ENCODE assay signal across 8 cellular contexts in genomic region chr9:136095495-136096058, GRCh38. TPM values are rescaled to one million over a fixed set of nuclear protein-coding genes. Genes with fewer than 3 reads are reported as not detected.
DNase-seq lines count a peak whose midpoint lies in the region; ATAC-seq and TF ChIP-seq lines count a peak whose summit lies in the region.

No MANE protein-coding gene starts in this region.

- peaks cover 5% of the 10 kb centered on the region for H3K27me3 Mint-ChIP-seq in activated CD4-positive, alpha-beta T cell treated with anti-CD3 and anti-CD28 coated beads for 36 hours
- H3K27me3 Mint-ChIP-seq in activated T-helper 1 cell treated with anti-CD3 and anti-CD28 coated beads, Interleukin-12 subunit alpha, Interleukin-12 subunit beta, Interleukin-2, Interleukin-4 antibody, amounts not matched to agents 30 ng/mL and 10 ng/mL and 1 ng/mL, durations not matched to agents 14 hours and 24 hours and 36 hours (ENCODE audit: insufficient read depth) = peaks cover 8% of the 10 kb centered on the region
- H3K27me3 Mint-ChIP-seq in progenitor cell of endocrine pancreas = peaks cover 14% of the 10 kb centered on the region

- no peaks in the 10 kb centered on the region for H3K9me3 ChIP-seq in cardiac muscle cell (ENCODE audit: low read depth)

- H3K36me3 ChIP-seq in cardiac muscle cell = no peaks in the 10 kb centered on the region

- no peak overlapping the region for H3K27ac ChIP-seq in cardiac muscle cell

- peaks cover 21% of the 10 kb centered on the region for H3K27me3 ChIP-seq in cardiac muscle cell

- TF ChIP-seq CTCF in cardiac muscle cell (IDR thresholded peaks at IDR 0.05; ENCODE audit: low read depth, low read length) (no peak), progenitor cell of endocrine pancreas (IDR thresholded peaks at IDR 0.05; ENCODE audit: unreplicated experiment) (no peak)

- peak; percentile 47 for DNase-seq in activated CD4-positive, alpha-beta T cell treated with anti-CD3 and anti-CD28 coated beads for 36 hours
- no peak for DNase-seq in activated CD4-positive, alpha-beta T cell treated with anti-CD3 and anti-CD28 coated beads for 4 hours
- no peak for DNase-seq in activated T-helper 1 cell treated with anti-CD3 and anti-CD28 coated beads, Interleukin-12 subunit alpha, Interleukin-12 subunit beta, Interleukin-2, Interleukin-4 antibody, amounts not matched to agents 30 ng/mL and 10 ng/mL and 1 ng/mL, durations not matched to agents 14 hours and 24 hours and 36 hours (ENCODE audit: low spot score)
- peak; percentile 49 to 52 for DNase-seq in cardiac muscle cell (ENCODE audit: low read depth in 1 of 2, low spot score in 1 of 2)
- DNase-seq in progenitor cell of endocrine pancreas (ENCODE audit: low spot score, unreplicated experiment) = no peak
- DNase-seq in NCI-H82 (lab: John Stamatoyannopoulos, UW) = no peak

- H3K4me3 ChIP-seq in cardiac muscle cell = peak overlapping the region; percentile 63

- ATAC-seq in activated CD4-positive, alpha-beta T cell treated with anti-CD3 and anti-CD28 coated beads for 36 hours = peak; percentile 49
- ATAC-seq in GM18861 (IDR thresholded peaks at IDR 0.05; ENCODE audit: unreplicated experiment) = no peak
- no peak for ATAC-seq in GM21717 (IDR thresholded peaks at IDR 0.05; ENCODE audit: unreplicated experiment)

- CTCF ChIA-PET in activated CD4-positive, alpha-beta T cell treated with anti-CD3 and anti-CD28 coated beads for 36 hours (lab: Charles Lee) = interaction anchor here (0.6 to 1.7 kb wide), 3 partner anchors 12 to 1861 kb away, joined by 3 to 6 read pairs (median 4); no protein-coding TSS in a partner anchor

- intact Hi-C loops in activated CD4-positive, alpha-beta T cell treated with anti-CD3 and anti-CD28 coated beads for 36 hours (cut with DNase I, micrococcal nuclease) = loop anchor here (1.0 to 2.0 kb wide), 2 partner anchors 14 to 23 kb away; partner anchors contain the start of gene TMEM250 (in 1 of the 2)
- intact Hi-C loops in activated T-helper 1 cell treated with anti-CD3 and anti-CD28 coated beads, Interleukin-12 subunit alpha, Interleukin-12 subunit beta, Interleukin-2, Interleukin-4 antibody, amounts not matched to agents 30 ng/mL and 10 ng/mL and 1 ng/mL, durations not matched to agents 14 hours and 24 hours and 36 hours (cut with micrococcal nuclease) = loop anchor here (2.0 kb wide), 2 partner anchors 13 to 23 kb away; partner anchors contain the start of gene TMEM250

- H3K4me3 Mint-ChIP-seq in activated CD4-positive, alpha-beta T cell treated with anti-CD3 and anti-CD28 coated beads for 36 hours = peak overlapping the region; percentile 52
- H3K4me3 Mint-ChIP-seq in activated T-helper 1 cell treated with anti-CD3 and anti-CD28 coated beads, Interleukin-12 subunit alpha, Interleukin-12 subunit beta, Interleukin-2, Interleukin-4 antibody, amounts not matched to agents 30 ng/mL and 10 ng/mL and 1 ng/mL, durations not matched to agents 14 hours and 24 hours and 36 hours = peak overlapping the region; percentile 66
- H3K4me3 Mint-ChIP-seq in progenitor cell of endocrine pancreas (ENCODE audit: low read depth) = peak overlapping the region; percentile 63

- peaks cover 3% of the 10 kb centered on the region for H3K4me1 Mint-ChIP-seq in activated CD4-positive, alpha-beta T cell treated with anti-CD3 and anti-CD28 coated beads for 36 hours
- H3K4me1 Mint-ChIP-seq in activated T-helper 1 cell treated with anti-CD3 and anti-CD28 coated beads, Interleukin-12 subunit alpha, Interleukin-12 subunit beta, Interleukin-2, Interleukin-4 antibody, amounts not matched to agents 30 ng/mL and 10 ng/mL and 1 ng/mL, durations not matched to agents 14 hours and 24 hours and 36 hours (ENCODE audit: low read depth) = no peaks in the 10 kb centered on the region
- H3K4me1 Mint-ChIP-seq in progenitor cell of endocrine pancreas (ENCODE audit: low read depth) = peaks cover 4% of the 10 kb centered on the region

- H3K4me1 ChIP-seq in cardiac muscle cell (ENCODE audit: low read depth) = peaks cover 8% of the 10 kb centered on the region

- H3K9me3 Mint-ChIP-seq in activated CD4-positive, alpha-beta T cell treated with anti-CD3 and anti-CD28 coated beads for 36 hours (ENCODE audit: low read depth) = no peaks in the 10 kb centered on the region
- H3K9me3 Mint-ChIP-seq in activated T-helper 1 cell treated with anti-CD3 and anti-CD28 coated beads, Interleukin-12 subunit alpha, Interleukin-12 subunit beta, Interleukin-2, Interleukin-4 antibody, amounts not matched to agents 30 ng/mL and 10 ng/mL and 1 ng/mL, durations not matched to agents 14 hours and 24 hours and 36 hours = no peaks in the 10 kb centered on the region
- no peaks in the 10 kb centered on the region for H3K9me3 Mint-ChIP-seq in progenitor cell of endocrine pancreas (ENCODE audit: low read depth)

- no peaks in the 10 kb centered on the region for H3K36me3 Mint-ChIP-seq in activated CD4-positive, alpha-beta T cell treated with anti-CD3 and anti-CD28 coated beads for 36 hours (ENCODE audit: low read depth)
- no peaks in the 10 kb centered on the region for H3K36me3 Mint-ChIP-seq in activated T-helper 1 cell treated with anti-CD3 and anti-CD28 coated beads, Interleukin-12 subunit alpha, Interleukin-12 subunit beta, Interleukin-2, Interleukin-4 antibody, amounts not matched to agents 30 ng/mL and 10 ng/mL and 1 ng/mL, durations not matched to agents 14 hours and 24 hours and 36 hours (ENCODE audit: low read depth)
- H3K36me3 Mint-ChIP-seq in progenitor cell of endocrine pancreas (ENCODE audit: insufficient read depth) = no peaks in the 10 kb centered on the region

- H3K27ac Mint-ChIP-seq in activated CD4-positive, alpha-beta T cell treated with anti-CD3 and anti-CD28 coated beads for 36 hours = no peak overlapping the region
- no peak overlapping the region for H3K27ac Mint-ChIP-seq in activated T-helper 1 cell treated with anti-CD3 and anti-CD28 coated beads, Interleukin-12 subunit alpha, Interleukin-12 subunit beta, Interleukin-2, Interleukin-4 antibody, amounts not matched to agents 30 ng/mL and 10 ng/mL and 1 ng/mL, durations not matched to agents 14 hours and 24 hours and 36 hours
- no peak overlapping the region for H3K27ac Mint-ChIP-seq in progenitor cell of endocrine pancreas

- POLR2A ChIA-PET in activated CD4-positive, alpha-beta T cell treated with anti-CD3 and anti-CD28 coated beads for 36 hours (lab: Charles Lee) = no interaction called here

RNA-seq across cellular contexts. Expression of gene NACC2, which starts 0.5 kb away (rescaled TPM):
- 1 to 10 TPM; 4.2 to 5.2 TPM for total RNA-seq in activated CD4-positive, alpha-beta T cell treated with anti-CD3 and anti-CD28 coated beads for 36 hours
- 3.7 and 4.0 TPM in 2 replicates for total RNA-seq in activated T-helper 1 cell treated with anti-CD3 and anti-CD28 coated beads, Interleukin-12 subunit alpha, Interleukin-12 subunit beta, Interleukin-2, Interleukin-4 antibody, amounts not matched to agents 30 ng/mL and 10 ng/mL and 1 ng/mL, durations not matched to agents 14 hours and 24 hours and 36 hours
- 12.0 and 12.2 TPM in 2 replicates for total RNA-seq in cardiac muscle cell
- polyA plus RNA-seq in cardiac muscle cell = 4.4 and 5.0 TPM in 2 replicates
- 11.6 and 12.9 TPM in 2 replicates for total RNA-seq in progenitor cell of endocrine pancreas

RNA-seq across cellular contexts. Expression of gene TMEM250, which starts 23.1 kb away (rescaled TPM):
- total RNA-seq in activated CD4-positive, alpha-beta T cell treated with anti-CD3 and anti-CD28 coated beads for 36 hours = 10 to 100 TPM; 25.4 to 28.8 TPM
- total RNA-seq in activated T-helper 1 cell treated with anti-CD3 and anti-CD28 coated beads, Interleukin-12 subunit alpha, Interleukin-12 subunit beta, Interleukin-2, Interleukin-4 antibody, amounts not matched to agents 30 ng/mL and 10 ng/mL and 1 ng/mL, durations not matched to agents 14 hours and 24 hours and 36 hours = 50.1 and 51.5 TPM in 2 replicates
- total RNA-seq in cardiac muscle cell = 29.3 and 41.6 TPM in 2 replicates
- 25.6 and 27.0 TPM in 2 replicates for polyA plus RNA-seq in cardiac muscle cell
- total RNA-seq in progenitor cell of endocrine pancreas = 39.2 and 39.5 TPM in 2 replicates

Comparison
In these comparisons a context has a peak if more than half of its experiments do, and no peak if none do; other contexts are left out.
1. DNase-seq: peak in activated CD4-positive, alpha-beta T cell treated with anti-CD3 and anti-CD28 coated beads for 36 hours (single experiment) and cardiac muscle cell (2 of 2); none in activated CD4-positive, alpha-beta T cell treated with anti-CD3 and anti-CD28 coated beads for 4 hours (0 of 2), activated T-helper 1 cell treated with anti-CD3 and anti-CD28 coated beads, Interleukin-12 subunit alpha, Interleukin-12 subunit beta, Interleukin-2, Interleukin-4 antibody, amounts not matched to agents 30 ng/mL and 10 ng/mL and 1 ng/mL, durations not matched to agents 14 hours and 24 hours and 36 hours (single experiment), progenitor cell of endocrine pancreas (single experiment) and NCI-H82 (single experiment).
2. Peak in every context shown above with its lines, with median percentiles within 50 percentile points of each other: H3K4me3 Mint-ChIP-seq.